Comparison of ENCODE assay signal across 9 cellular contexts in the genomic region with DNA sequence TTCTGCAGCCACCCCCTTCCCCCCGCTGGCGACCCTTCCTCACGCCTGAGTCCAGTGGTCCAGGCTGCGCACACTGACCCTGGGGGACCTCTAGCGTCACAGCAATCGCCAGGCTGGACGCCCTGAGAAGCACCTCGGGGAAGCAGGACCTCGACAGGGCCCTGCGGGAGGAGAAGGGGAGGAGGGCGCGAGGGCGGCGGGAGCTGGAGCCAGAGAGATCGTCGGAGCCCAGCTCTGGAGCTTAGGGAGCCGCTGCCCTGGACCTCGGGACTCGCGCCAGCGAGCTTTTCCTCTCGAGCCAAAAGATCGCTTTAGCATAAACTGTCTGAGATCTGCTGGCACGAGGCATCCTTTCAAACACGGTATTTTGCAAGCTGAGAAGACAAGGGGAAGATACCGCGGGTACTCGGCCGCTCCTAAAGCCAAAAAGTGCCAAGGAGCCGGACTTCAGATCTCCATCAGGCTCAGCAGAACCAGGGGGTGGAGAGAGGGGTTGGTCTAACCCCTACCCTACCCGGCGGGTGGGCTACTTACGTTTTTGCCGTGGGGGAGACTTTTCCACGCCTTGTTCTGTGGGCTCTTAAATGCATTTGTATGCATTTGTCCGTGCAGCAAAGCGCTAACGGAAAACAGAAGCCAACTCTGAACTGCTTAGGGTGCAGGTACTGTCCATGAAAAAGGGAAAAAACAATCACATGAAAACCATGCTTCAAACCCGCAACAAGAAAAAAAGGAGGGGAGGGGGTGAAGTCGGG. TPM values are rescaled to one million over a fixed set of nuclear protein-coding genes. Genes with fewer than 3 reads are reported as not detected.
DNase-seq lines count a peak whose midpoint lies in the region; ATAC-seq and TF ChIP-seq lines count a peak whose summit lies in the region.
"Had no signal": no experiment of that assay in that cellular context is flagged by ENCODE, and none has a peak within 500 bp of the region (broad histone marks: within the 10 kb centered on the region; RNA-seq: fewer than 3 reads in every experiment).

No MANE protein-coding gene starts in this region.

- H3K27me3 ChIP-seq in hepatocyte (peaks cover 35% of the 10 kb centered on the region), gastrocnemius medialis (peaks cover 0 to 5% (median 0%) of the 10 kb centered on the region in 3 donors)

- H3K4me3 Mint-ChIP-seq in activated T-helper 1 cell treated with anti-CD3 and anti-CD28 coated beads, Interleukin-12 subunit alpha, Interleukin-12 subunit beta, Interleukin-2, Interleukin-4 antibody, amounts not matched to agents 30 ng/mL and 10 ng/mL and 1 ng/mL, durations not matched to agents 14 hours and 24 hours and 36 hours, result peak overlapping the region; percentile 41

- ATAC-seq in gastrocnemius medialis (peak; percentile 17 to 43), GM21723 (IDR thresholded peaks at IDR 0.05; ENCODE audit: unreplicated experiment) (no peak)

- no peaks in the 10 kb centered on the region for H3K79me2 ChIP-seq in hepatocyte

- no peak for TF ChIP-seq POLR2A in gastrocnemius medialis (IDR thresholded peaks at IDR 0.05)

- peaks cover 5% of the 10 kb centered on the region for H3K4me1 Mint-ChIP-seq in activated T-helper 1 cell treated with anti-CD3 and anti-CD28 coated beads, Interleukin-12 subunit alpha, Interleukin-12 subunit beta, Interleukin-2, Interleukin-4 antibody, amounts not matched to agents 30 ng/mL and 10 ng/mL and 1 ng/mL, durations not matched to agents 14 hours and 24 hours and 36 hours (ENCODE audit: low read depth)

- H3K4me1 ChIP-seq in hepatocyte (ENCODE audit: insufficient read depth) (peaks cover 21% of the 10 kb centered on the region), gastrocnemius medialis (peaks cover 0 to 15% of the 10 kb centered on the region in 2 donors)

- H3K9me3 ChIP-seq in hepatocyte (ENCODE audit: low read depth) (no peaks in the 10 kb centered on the region), gastrocnemius medialis (no peaks in the 10 kb centered on the region)

- H3K36me3 ChIP-seq in hepatocyte (replicated peaks; ENCODE audit: insufficient read depth, low read depth), result no peaks in the 10 kb centered on the region
- H3K36me3 ChIP-seq in gastrocnemius medialis, result no peaks in the 10 kb centered on the region

- DNase-seq in NCI-H748 (lab: John Stamatoyannopoulos, UW; ENCODE audit: unreplicated experiment), result peak; percentile 34
- no peak for DNase-seq in NCI-H748 treated with DMSO at 0.1 percent for 48 hours (lab: John Stamatoyannopoulos, UW)
- DNase-seq in activated T-helper 1 cell treated with anti-CD3 and anti-CD28 coated beads, Interleukin-12 subunit alpha, Interleukin-12 subunit beta, Interleukin-2, Interleukin-4 antibody, amounts not matched to agents 30 ng/mL and 10 ng/mL and 1 ng/mL, durations not matched to agents 14 hours and 24 hours and 36 hours (ENCODE audit: low spot score), result no peak
- peak; percentile 54 for DNase-seq in hepatocyte (ENCODE audit: low spot score)
- peak in 1 of 2 donors; percentile 10 for DNase-seq in gastrocnemius medialis
- no peak for DNase-seq in NK-92 (lab: John Stamatoyannopoulos, UW; ENCODE audit: unreplicated experiment)
- no peak for DNase-seq in SHP77 treated with DMSO at 0.1 percent for 48 hours (lab: John Stamatoyannopoulos, UW)

- H3K27me3 Mint-ChIP-seq in activated T-helper 1 cell treated with anti-CD3 and anti-CD28 coated beads, Interleukin-12 subunit alpha, Interleukin-12 subunit beta, Interleukin-2, Interleukin-4 antibody, amounts not matched to agents 30 ng/mL and 10 ng/mL and 1 ng/mL, durations not matched to agents 14 hours and 24 hours and 36 hours (ENCODE audit: insufficient read depth), result peaks cover 28% of the 10 kb centered on the region

- intact Hi-C loops in activated T-helper 1 cell treated with anti-CD3 and anti-CD28 coated beads, Interleukin-12 subunit alpha, Interleukin-12 subunit beta, Interleukin-2, Interleukin-4 antibody, amounts not matched to agents 30 ng/mL and 10 ng/mL and 1 ng/mL, durations not matched to agents 14 hours and 24 hours and 36 hours (cut with micrococcal nuclease), result no loop called here
- intact Hi-C loops in gastrocnemius medialis (cut with DNase I; ENCODE audit: low total_unique reads), result no loop called here

- H3K36me3 Mint-ChIP-seq in activated T-helper 1 cell treated with anti-CD3 and anti-CD28 coated beads, Interleukin-12 subunit alpha, Interleukin-12 subunit beta, Interleukin-2, Interleukin-4 antibody, amounts not matched to agents 30 ng/mL and 10 ng/mL and 1 ng/mL, durations not matched to agents 14 hours and 24 hours and 36 hours (ENCODE audit: low read depth), result no peaks in the 10 kb centered on the region

- H3K27ac ChIP-seq in hepatocyte, result peak overlapping the region; percentile 69
- peak overlapping the region; percentile 30 to 63 (median 44) for H3K27ac ChIP-seq in gastrocnemius medialis

- WGBS in hepatocyte (ENCODE audit: low lambda C conversion rate, missing lambda C conversion rate), result 3% methylated on average over 40 of the region's 40 CpGs

- H3K9me3 Mint-ChIP-seq in activated T-helper 1 cell treated with anti-CD3 and anti-CD28 coated beads, Interleukin-12 subunit alpha, Interleukin-12 subunit beta, Interleukin-2, Interleukin-4 antibody, amounts not matched to agents 30 ng/mL and 10 ng/mL and 1 ng/mL, durations not matched to agents 14 hours and 24 hours and 36 hours, result no peaks in the 10 kb centered on the region

- in situ Hi-C loops in gastrocnemius medialis (cut with MboI; ENCODE audit: low sequenced_read_pairs in 4 of 4), result no loop called here

- H3K9me2 ChIP-seq in hepatocyte (replicated peaks; ENCODE audit: insufficient read depth), result no peaks in the 10 kb centered on the region

- peak overlapping the region; percentile 85 for H3K4me2 ChIP-seq in hepatocyte

- peak overlapping the region; percentile 13 for H3K4me3 ChIP-seq in hepatocyte
- H3K4me3 ChIP-seq in gastrocnemius medialis, result peak overlapping the region; percentile 49 to 74 (median 59)

- no peaks in the 10 kb centered on the region for H4K20me1 ChIP-seq in hepatocyte (ENCODE audit: insufficient read depth, poor library complexity, severe bottlenecking)

- no peak overlapping the region for H3K27ac Mint-ChIP-seq in activated T-helper 1 cell treated with anti-CD3 and anti-CD28 coated beads, Interleukin-12 subunit alpha, Interleukin-12 subunit beta, Interleukin-2, Interleukin-4 antibody, amounts not matched to agents 30 ng/mL and 10 ng/mL and 1 ng/mL, durations not matched to agents 14 hours and 24 hours and 36 hours

- TF ChIP-seq CTCF in hepatocyte (IDR thresholded peaks at IDR 0.05; ENCODE audit: poor library complexity) (no peak), gastrocnemius medialis (IDR thresholded peaks at IDR 0.05 in 4 of 5, conservative IDR thresholded peaks at IDR 0.05 in 1 of 5) (no peak)

- peak overlapping the region; percentile 15 for H2AFZ ChIP-seq in hepatocyte

RNA-seq across cellular contexts. Expression of a gene that starts 0.6 kb away (rescaled TPM):
- total RNA-seq in activated T-helper 1 cell treated with anti-CD3 and anti-CD28 coated beads, Interleukin-12 subunit alpha, Interleukin-12 subunit beta, Interleukin-2, Interleukin-4 antibody, amounts not matched to agents 30 ng/mL and 10 ng/mL and 1 ng/mL, durations not matched to agents 14 hours and 24 hours and 36 hours, result 0.05 TPM in 1 of 2 replicates, not detected in the other
- total RNA-seq in hepatocyte (2.7 and 3.3 TPM in 2 replicates), gastrocnemius medialis (under 1 TPM in 2 of 4 donors, not detected in 2; 0.09 to 0.36 TPM)
- polyA plus RNA-seq in hepatocyte, result 2.4 and 3.2 TPM in 2 replicates
- total RNA-seq: T-helper 2 cell treated with Interferon-gamma antibody and Interleukin-4, amounts not matched to agents 100 ng/mL and 5 ng/mL, for 36 hours had no signal

Comparison
In these comparisons a context has a peak if more than half of its experiments do, and no peak if none do; other contexts are left out.
1. DNase-seq: peak in NCI-H748 (single experiment) and hepatocyte (single experiment); none in NCI-H748 treated with DMSO at 0.1 percent for 48 hours (single experiment), activated T-helper 1 cell treated with anti-CD3 and anti-CD28 coated beads, Interleukin-12 subunit alpha, Interleukin-12 subunit beta, Interleukin-2, Interleukin-4 antibody, amounts not matched to agents 30 ng/mL and 10 ng/mL and 1 ng/mL, durations not matched to agents 14 hours and 24 hours and 36 hours (single experiment), NK-92 (single experiment) and SHP77 treated with DMSO at 0.1 percent for 48 hours (single experiment).